In genomic region chr3:61687206-61687605, GRCh38 we compare ENCODE assay signal across 23 cellular contexts.
A peak's percentile ranks its signal among the peaks of the same experiment; 100 is the strongest.
DNase-seq lines count a peak whose midpoint lies in the region; ATAC-seq and TF ChIP-seq lines count a peak whose summit lies in the region.
"Had no signal": no experiment of that assay in that cellular context is flagged by ENCODE, and none has a peak within 500 bp of the region (broad histone marks: within the 10 kb centered on the region; RNA-seq: fewer than 3 reads in every experiment).

No MANE protein-coding gene starts in this region.

- H3K27ac Mint-ChIP-seq in glutamatergic neuron (ENCODE audit: unreplicated experiment) (peak overlapping the region; percentile 92), neural crest cell (ENCODE audit: unreplicated experiment) (no peak overlapping the region)
- H3K27ac Mint-ChIP-seq: CD4-positive, alpha-beta T cell; IgD-negative memory B cell had no signal

- H3K9me3 Mint-ChIP-seq in glutamatergic neuron (ENCODE audit: unreplicated experiment) (peaks cover 10% of the 10 kb centered on the region), neural crest cell (no peaks in the 10 kb centered on the region)
- H3K9me3 Mint-ChIP-seq: CD4-positive, alpha-beta T cell; IgD-negative memory B cell had no signal

- H3K36me3 ChIP-seq in HAP-1 (replicated peaks): no peaks in the 10 kb centered on the region
- H3K36me3 ChIP-seq in WERI-Rb-1: peaks cover 7% of the 10 kb centered on the region
- H3K36me3 ChIP-seq: MG63, SJCRH30 had no signal

- DNase-seq in HAP-1 (ENCODE audit: low spot score in 2 of 2): peak; percentile 35 to 38
- DNase-seq in WERI-Rb-1: no peak
- no peak for DNase-seq in glutamatergic neuron
- DNase-seq in neural crest cell (ENCODE audit: low read depth, low spot score): no peak
- no peak for DNase-seq in stimulated activated CD4-positive, alpha-beta T cell treated with anti-CD3 and anti-CD28 coated beads, Interleukin-1b, Interleukin-23, amount 100 ng/mL, for 48 hours
- no peak for DNase-seq in NCI-H2029 treated with DMSO at 0.1 percent for 48 hours (lab: John Stamatoyannopoulos, UW)
- DNase-seq: Calu3; CD4-positive, alpha-beta T cell; EL; GOT3; Karpas-422; MG63; NCI-H1048; NCI-H1436 treated with DMSO at 0.1 percent for 48 hours; NCI-H2081 treated with DMSO at 0.1 percent for 48 hours; NCI-H510A; NCI-H774; RPMI8226; SJCRH30 had no signal

- H3K4me3 Mint-ChIP-seq in glutamatergic neuron (ENCODE audit: unreplicated experiment) (peak overlapping the region; percentile 77), neural crest cell (peak overlapping the region; percentile 31)
- H3K4me3 Mint-ChIP-seq: CD4-positive, alpha-beta T cell; IgD-negative memory B cell had no signal

- H3K27ac ChIP-seq in WERI-Rb-1: peak overlapping the region; percentile 87
- H3K27ac ChIP-seq: A549, SJCRH30 had no signal

- H3K36me3 Mint-ChIP-seq in glutamatergic neuron (ENCODE audit: unreplicated experiment): no peaks in the 10 kb centered on the region
- peaks cover 2% of the 10 kb centered on the region for H3K36me3 Mint-ChIP-seq in neural crest cell (ENCODE audit: low read depth)
- H3K36me3 Mint-ChIP-seq: IgD-negative memory B cell had no signal

- H3K27me3 ChIP-seq in HAP-1 (ENCODE audit: low read depth) (peaks cover 6% of the 10 kb centered on the region; the same call in 1 of the 2 replicates), WERI-Rb-1 (ENCODE audit: insufficient read depth, low read depth, severe bottlenecking) (no peaks in the 10 kb centered on the region)
- H3K27me3 ChIP-seq: MG63, SJCRH30 had no signal

- H3K4me1 ChIP-seq in HAP-1: peaks cover 38% of the 10 kb centered on the region

- H3K4me3 ChIP-seq in HAP-1 (no peak overlapping the region), WERI-Rb-1 (ENCODE audit: low read depth, low read length) (no peak overlapping the region)
- H3K4me3 ChIP-seq: A549, MG63, SJCRH30 had no signal

- ATAC-seq in GM18873 (IDR thresholded peaks at IDR 0.05; ENCODE audit: low FRiP score, unreplicated experiment) (no peak), esophagus mucosa (no peak)
- ATAC-seq: A549 had no signal

- H3K4me1 Mint-ChIP-seq in glutamatergic neuron (ENCODE audit: low read depth, unreplicated experiment): peaks cover 86% of the 10 kb centered on the region
- peaks cover 61% of the 10 kb centered on the region for H3K4me1 Mint-ChIP-seq in neural crest cell
- H3K4me1 Mint-ChIP-seq: IgD-negative memory B cell had no signal

- H3K27me3 Mint-ChIP-seq in glutamatergic neuron (ENCODE audit: unreplicated experiment): peaks cover 5% of the 10 kb centered on the region
- no peaks in the 10 kb centered on the region for H3K27me3 Mint-ChIP-seq in neural crest cell (ENCODE audit: low read depth)
- H3K27me3 Mint-ChIP-seq: CD4-positive, alpha-beta T cell; IgD-negative memory B cell had no signal

- no peak for TF ChIP-seq CTCF in WERI-Rb-1 (IDR thresholded peaks at IDR 0.05; ENCODE audit: low read depth, low read length)
- no peak for TF ChIP-seq CTCF in glutamatergic neuron (IDR thresholded peaks at IDR 0.05; ENCODE audit: partially characterized antibody, unreplicated experiment)
- TF ChIP-seq CTCF in neural crest cell (conservative IDR thresholded peaks at IDR 0.05): no peak

- H3K9me3 ChIP-seq in HAP-1 (no peaks in the 10 kb centered on the region), WERI-Rb-1 (ENCODE audit: severe bottlenecking) (no peaks in the 10 kb centered on the region)
- H3K9me3 ChIP-seq: A549, MG63, SJCRH30 had no signal

- in situ Hi-C loops in HAP-1 (cut with MboI; ENCODE audit: low sequenced_read_pairs): loop anchor here (10.0 to 25.0 kb wide), 2 partner anchors 122 to 500 kb away; partner anchors contain the start of gene PTPRG

Comparison
In these comparisons a context has a peak if more than half of its experiments do, and no peak if none do; other contexts are left out.
1. DNase-seq: peak in HAP-1 (2 of 2); none in WERI-Rb-1 (single experiment), glutamatergic neuron (single experiment), neural crest cell (single experiment), stimulated activated CD4-positive, alpha-beta T cell treated with anti-CD3 and anti-CD28 coated beads, Interleukin-1b, Interleukin-23, amount 100 ng/mL, for 48 hours (single experiment) and NCI-H2029 treated with DMSO at 0.1 percent for 48 hours (single experiment).